ENCODE assay signal across 8 cellular contexts in the genomic region with DNA sequence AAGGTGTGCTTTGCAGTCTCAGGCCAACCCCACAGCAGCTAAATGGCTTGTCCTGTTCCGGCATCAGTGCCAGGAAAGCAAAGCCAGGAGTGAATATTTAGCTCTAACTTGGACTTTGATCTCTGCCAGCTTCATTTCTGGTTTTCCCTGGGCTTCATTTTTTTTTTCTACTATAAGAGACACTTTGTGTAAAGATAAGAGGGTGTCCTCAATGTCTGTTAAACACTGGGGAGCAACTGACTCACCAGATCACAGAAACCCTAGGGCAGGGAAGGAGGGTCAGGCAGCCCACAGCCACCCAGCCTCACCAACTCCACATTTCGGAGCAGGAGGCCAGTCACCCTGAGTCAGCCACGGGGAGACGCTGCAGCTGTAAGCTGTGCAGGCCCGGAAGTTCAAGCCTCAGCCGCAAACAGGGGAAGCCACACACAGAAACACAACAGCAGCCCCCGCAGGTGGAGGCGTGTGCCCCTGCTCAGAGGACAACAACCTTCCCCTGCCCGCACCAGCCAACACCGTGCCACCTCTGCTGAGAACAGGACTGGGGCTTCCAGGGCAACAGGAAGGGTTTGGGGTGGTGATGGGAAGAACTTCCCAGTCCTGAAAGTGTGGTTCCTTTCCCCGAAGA. TPM values are rescaled to one million over a fixed set of nuclear protein-coding genes. Genes with fewer than 3 reads are reported as not detected.
DNase-seq lines count a peak whose midpoint lies in the region; ATAC-seq lines count a peak whose summit lies in the region.

No MANE protein-coding gene starts in this region.

- no peaks in the 10 kb centered on the region for H3K27me3 ChIP-seq in SJSA1 (replicated peaks)

- H3K4me3 ChIP-seq in SJSA1, result peak overlapping the region; percentile 6; the same call in 1 of the 2 replicates

- H3K9me3 ChIP-seq in SJSA1 (replicated peaks), result no peaks in the 10 kb centered on the region

- H3K27ac ChIP-seq in SJSA1, result peak overlapping the region; percentile 93

- peaks cover 84% of the 10 kb centered on the region for H3K4me1 ChIP-seq in SJSA1 (replicated peaks)

- DNase-seq in SKM-1 (lab: John Stamatoyannopoulos, UW; ENCODE audit: unreplicated experiment) (peak; percentile 12), SKM-1 treated with dmso at 0.1 percent for 144 hours (lab: John Stamatoyannopoulos, UW; ENCODE audit: unreplicated experiment) (no peak), SJSA1 (ENCODE audit: low read depth in 1 of 2, low spot score in 2 of 2) (peak in 1 of 2 experiments; percentile 85), left cardiac atrium (peak; percentile 87), sciatic nerve (ENCODE audit: low spot score) (peak; percentile 84), OCI-M2 (lab: John Stamatoyannopoulos, UW; ENCODE audit: unreplicated experiment) (no peak)
- DNase-seq in activated naive CD4-positive, alpha-beta T cell treated with anti-CD3 and anti-CD28 coated beads, Interleukin-2, amount 50 U/mL, for 16 hours, result peak; percentile 86

- intact Hi-C loops in left cardiac atrium (cut with DNase I), result loop anchor here in 1 of 2 donors (2.0 to 10.0 kb wide), 2 partner anchors 49 to 199 kb away; a partner anchor contains a TSS
- intact Hi-C loops in sciatic nerve (cut with DNase I), result loop anchor here (10.0 kb wide), 2 partner anchors 49 to 129 kb away; a partner anchor contains a TSS

- H3K36me3 ChIP-seq in SJSA1, result peaks cover 81% of the 10 kb centered on the region

- ATAC-seq in HG03095 (IDR thresholded peaks at IDR 0.05; ENCODE audit: unreplicated experiment) (peak; percentile 63), left cardiac atrium (peak; percentile 36 to 51), sciatic nerve (peak; percentile 49)

RNA-seq across cellular contexts. Expression of a gene that starts 6.3 kb away (rescaled TPM):
- total RNA-seq in SJSA1 (2014; rRNA removed; shearing (Covaris generic)), result 109 and 132 TPM in 2 replicates
- total RNA-seq in left cardiac atrium (100 to 1,000 TPM in 1 of 2 donors, 10 to 100 TPM in 1; 89.6 to 117 TPM), sciatic nerve (215 TPM)

RNA-seq across cellular contexts. Expression of a gene that starts 25.1 kb away (rescaled TPM):
- 0.08 TPM in 1 of 2 replicates, not detected in the other for total RNA-seq in SJSA1 (2014; rRNA removed; shearing (Covaris generic))
- 1 to 10 TPM; 5.0 to 6.8 TPM for total RNA-seq in left cardiac atrium
- total RNA-seq in sciatic nerve, result 5.2 TPM

RNA-seq across cellular contexts. Expression of a gene that starts 39.8 kb away (rescaled TPM):
- 0.18 and 4.7 TPM in 2 replicates for total RNA-seq in SJSA1 (2014; rRNA removed; shearing (Covaris generic))
- total RNA-seq in left cardiac atrium, result 1 to 10 TPM in 1 of 2 donors, under 1 TPM in 1; 0.85 to 3.5 TPM
- total RNA-seq in sciatic nerve, result 16.8 TPM

RNA-seq across cellular contexts. Expression of a gene that starts 48.4 kb away (rescaled TPM):
- total RNA-seq in SJSA1 (2014; rRNA removed; shearing (Covaris generic)), result 102 and 106 TPM in 2 replicates
- 10 to 100 TPM; 40.4 to 66.6 TPM for total RNA-seq in left cardiac atrium
- 99.7 TPM for total RNA-seq in sciatic nerve

Comparison
In these comparisons a context has a peak if more than half of its experiments do, and no peak if none do; other contexts are left out.
1. DNase-seq: peak in SKM-1 (single experiment), activated naive CD4-positive, alpha-beta T cell treated with anti-CD3 and anti-CD28 coated beads, Interleukin-2, amount 50 U/mL, for 16 hours (single experiment), left cardiac atrium (single experiment) and sciatic nerve (single experiment); none in SKM-1 treated with dmso at 0.1 percent for 144 hours (single experiment) and OCI-M2 (single experiment).
2. Peak in every context shown above with its lines, with median percentiles within 50 percentile points of each other: ATAC-seq.